Comparison of ENCODE assay signal across 8 cellular contexts in the genomic region with DNA sequence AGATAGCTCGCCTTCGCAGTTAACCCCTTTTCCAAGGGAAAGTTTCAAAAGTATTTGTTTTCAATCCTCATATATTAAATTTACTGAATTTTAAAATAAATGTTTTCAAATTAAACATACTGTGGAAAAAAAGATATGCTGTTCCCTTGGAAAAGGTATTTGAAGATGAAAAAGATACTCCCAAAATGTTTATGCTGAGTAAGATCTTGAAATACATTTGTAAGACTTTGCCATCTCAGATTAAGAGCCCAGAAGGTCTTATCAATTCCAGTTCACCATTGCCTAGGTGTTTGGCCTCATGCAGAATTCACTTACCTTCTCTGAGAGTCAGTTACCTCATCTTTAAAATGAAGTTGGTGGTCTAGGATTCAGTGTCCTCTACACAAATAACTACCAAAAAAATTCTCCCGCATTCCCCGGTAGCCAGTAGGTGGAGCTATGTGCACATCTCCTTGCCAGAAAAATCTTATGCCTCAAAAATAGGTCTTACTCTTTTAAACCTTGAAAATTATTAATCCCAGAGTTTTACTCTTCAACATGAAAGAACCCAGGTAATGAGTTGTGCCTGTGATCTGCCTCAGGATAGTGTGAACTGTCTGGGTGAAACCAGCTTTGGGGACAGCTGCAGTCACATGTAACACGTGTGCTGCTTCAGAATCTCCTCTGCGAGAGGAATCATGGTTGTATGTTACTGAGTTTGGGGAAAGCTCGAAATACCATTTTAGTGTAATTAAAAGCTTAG.
DNase-seq lines count a peak whose midpoint lies in the region; ATAC-seq and TF ChIP-seq lines count a peak whose summit lies in the region.

No MANE protein-coding gene starts in this region.

- H3K27me3 ChIP-seq in cardiac muscle cell, result no peaks in the 10 kb centered on the region

- DNase-seq in cardiac muscle cell (ENCODE audit: low read depth in 1 of 2, low spot score in 1 of 2), result peak; percentile 47 to 58
- no peak for DNase-seq in cardiac septum (ENCODE audit: low spot score)
- peak; percentile 35 for DNase-seq in NCI-H146 treated with DMSO at 0.1 percent for 48 hours (lab: John Stamatoyannopoulos, UW; ENCODE audit: unreplicated experiment)
- DNase-seq in activated CD4-positive, alpha-beta T cell treated with anti-CD3 and anti-CD28 coated beads, Interleukin-2, amount 10 ng/mL, durations not matched to agents 24 days and 14 days, result peak; percentile 84
- DNase-seq in effector CD8-positive, alpha-beta T cell (lab: John Stamatoyannopoulos, UW), result peak; percentile 24
- peak in 1 of 3 donors; percentile 66 for DNase-seq in mucosa of descending colon
- peak in 27 of 49 donors; percentile 1 to 45 (median 14) for DNase-seq in substantia nigra (lab: John Stamatoyannopoulos, UW)

- H3K36me3 ChIP-seq in cardiac muscle cell (peaks cover 67% of the 10 kb centered on the region), mucosa of descending colon (ENCODE audit: low read depth) (no peaks in the 10 kb centered on the region)

- ATAC-seq in mucosa of descending colon, result peak; percentile 38
- ATAC-seq in HG02870 (IDR thresholded peaks at IDR 0.05; ENCODE audit: unreplicated experiment), result no peak

- no peak overlapping the region for H3K27ac Mint-ChIP-seq in activated CD4-positive, alpha-beta T cell treated with anti-CD3 and anti-CD28 coated beads, Interleukin-2, amount 10 ng/mL, durations not matched to agents 24 days and 14 days

- no peak overlapping the region for H3K27ac ChIP-seq in cardiac muscle cell
- H3K27ac ChIP-seq in substantia nigra (ENCODE audit: low read depth, low read length, poor library complexity, severe bottlenecking), result no peak overlapping the region

- intact Hi-C loops in cardiac septum (cut with DNase I) (loop anchor here (2.0 to 5.0 kb wide), 2 partner anchors 279 to 327 kb away; partner anchors contain the start of gene ERCC4), mucosa of descending colon (cut with DNase I, micrococcal nuclease) (loop anchor here in 1 of 2 donors (5.0 kb wide), 1 partner anchor 278 kb away; no protein-coding TSS in a partner anchor)
- intact Hi-C loops in activated CD4-positive, alpha-beta T cell treated with anti-CD3 and anti-CD28 coated beads, Interleukin-2, amount 10 ng/mL, durations not matched to agents 24 days and 14 days (cut with micrococcal nuclease), result loop anchor here (1.0 to 10.0 kb wide), 2 partner anchors 280 to 355 kb away; no protein-coding TSS in a partner anchor

- no peak overlapping the region for H3K4me3 Mint-ChIP-seq in activated CD4-positive, alpha-beta T cell treated with anti-CD3 and anti-CD28 coated beads, Interleukin-2, amount 10 ng/mL, durations not matched to agents 24 days and 14 days

- H3K9me3 ChIP-seq in cardiac muscle cell (ENCODE audit: low read depth) (no peaks in the 10 kb centered on the region), mucosa of descending colon (no peaks in the 10 kb centered on the region)

- peaks cover 3% of the 10 kb centered on the region for H3K36me3 Mint-ChIP-seq in activated CD4-positive, alpha-beta T cell treated with anti-CD3 and anti-CD28 coated beads, Interleukin-2, amount 10 ng/mL, durations not matched to agents 24 days and 14 days (ENCODE audit: low read depth)

- H3K4me3 ChIP-seq in cardiac muscle cell (no peak overlapping the region), mucosa of descending colon (no peak overlapping the region)

- H3K27me3 Mint-ChIP-seq in activated CD4-positive, alpha-beta T cell treated with anti-CD3 and anti-CD28 coated beads, Interleukin-2, amount 10 ng/mL, durations not matched to agents 24 days and 14 days, result no peaks in the 10 kb centered on the region

- peak; percentile 89 for TF ChIP-seq CTCF in cardiac muscle cell (IDR thresholded peaks at IDR 0.05; ENCODE audit: low read depth, low read length)
- peak; percentile 72 for TF ChIP-seq CTCF in mucosa of descending colon (IDR thresholded peaks at IDR 0.05)

- H3K4me1 Mint-ChIP-seq in activated CD4-positive, alpha-beta T cell treated with anti-CD3 and anti-CD28 coated beads, Interleukin-2, amount 10 ng/mL, durations not matched to agents 24 days and 14 days, result no peaks in the 10 kb centered on the region

- no peaks in the 10 kb centered on the region for H3K4me1 ChIP-seq in cardiac muscle cell (ENCODE audit: low read depth)
- H3K4me1 ChIP-seq in mucosa of descending colon (ENCODE audit: low read depth), result no peaks in the 10 kb centered on the region

- no peaks in the 10 kb centered on the region for H3K9me3 Mint-ChIP-seq in activated CD4-positive, alpha-beta T cell treated with anti-CD3 and anti-CD28 coated beads, Interleukin-2, amount 10 ng/mL, durations not matched to agents 24 days and 14 days
